Comparison of ENCODE assay signal across 1 cellular context in the genomic region with DNA sequence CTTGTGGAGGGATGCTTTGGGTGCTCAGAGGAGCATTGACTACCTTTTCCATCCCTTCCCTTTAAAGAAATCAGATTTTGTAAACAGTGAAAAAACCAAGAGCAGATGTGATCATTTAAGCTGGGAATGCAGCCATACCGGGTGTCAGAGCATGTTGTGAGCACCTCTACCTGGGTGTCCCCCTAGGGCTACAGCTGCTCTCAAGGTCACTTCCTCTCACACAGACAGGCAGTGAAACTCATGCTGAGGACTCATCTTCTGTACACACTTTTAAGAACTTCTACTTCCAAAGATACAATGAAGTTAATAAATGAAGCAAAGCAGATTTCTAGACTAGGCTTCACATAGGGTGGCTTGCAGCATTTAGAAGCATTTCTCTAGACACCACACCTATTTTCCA.
TF ChIP-seq lines count a peak whose summit lies in the region.

No MANE protein-coding gene starts in this region.

TF ChIP-seq in WTC11, 78 proteins besides CTCF, POLR2A, EP300 and RAD21 (continued from another document):
- TF ChIP-seq, protein P1, sequence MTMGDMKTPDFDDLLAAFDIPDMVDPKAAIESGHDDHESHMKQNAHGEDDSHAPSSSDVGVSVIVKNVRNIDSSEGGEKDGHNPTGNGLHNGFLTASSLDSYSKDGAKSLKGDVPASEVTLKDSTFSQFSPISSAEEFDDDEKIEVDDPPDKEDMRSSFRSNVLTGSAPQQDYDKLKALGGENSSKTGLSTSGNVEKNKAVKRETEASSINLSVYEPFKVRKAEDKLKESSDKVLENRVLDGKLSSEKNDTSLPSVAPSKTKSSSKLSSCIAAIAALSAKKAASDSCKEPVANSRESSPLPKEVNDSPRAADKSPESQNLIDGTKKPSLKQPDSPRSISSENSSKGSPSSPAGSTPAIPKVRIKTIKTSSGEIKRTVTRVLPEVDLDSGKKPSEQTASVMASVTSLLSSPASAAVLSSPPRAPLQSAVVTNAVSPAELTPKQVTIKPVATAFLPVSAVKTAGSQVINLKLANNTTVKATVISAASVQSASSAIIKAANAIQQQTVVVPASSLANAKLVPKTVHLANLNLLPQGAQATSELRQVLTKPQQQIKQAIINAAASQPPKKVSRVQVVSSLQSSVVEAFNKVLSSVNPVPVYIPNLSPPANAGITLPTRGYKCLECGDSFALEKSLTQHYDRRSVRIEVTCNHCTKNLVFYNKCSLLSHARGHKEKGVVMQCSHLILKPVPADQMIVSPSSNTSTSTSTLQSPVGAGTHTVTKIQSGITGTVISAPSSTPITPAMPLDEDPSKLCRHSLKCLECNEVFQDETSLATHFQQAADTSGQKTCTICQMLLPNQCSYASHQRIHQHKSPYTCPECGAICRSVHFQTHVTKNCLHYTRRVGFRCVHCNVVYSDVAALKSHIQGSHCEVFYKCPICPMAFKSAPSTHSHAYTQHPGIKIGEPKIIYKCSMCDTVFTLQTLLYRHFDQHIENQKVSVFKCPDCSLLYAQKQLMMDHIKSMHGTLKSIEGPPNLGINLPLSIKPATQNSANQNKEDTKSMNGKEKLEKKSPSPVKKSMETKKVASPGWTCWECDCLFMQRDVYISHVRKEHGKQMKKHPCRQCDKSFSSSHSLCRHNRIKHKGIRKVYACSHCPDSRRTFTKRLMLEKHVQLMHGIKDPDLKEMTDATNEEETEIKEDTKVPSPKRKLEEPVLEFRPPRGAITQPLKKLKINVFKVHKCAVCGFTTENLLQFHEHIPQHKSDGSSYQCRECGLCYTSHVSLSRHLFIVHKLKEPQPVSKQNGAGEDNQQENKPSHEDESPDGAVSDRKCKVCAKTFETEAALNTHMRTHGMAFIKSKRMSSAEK (CRISPR knock-in tag; IDR thresholded peaks at IDR 0.05; ENCODE audit: borderline replicate concordance) = no peak
TF ChIP-seq in WTC11: peak in this region for 0.
